ENCODE assay signal across 13 cellular contexts in genomic region chr6:129667621-129668020, GRCh38. TPM values are rescaled to one million over a fixed set of nuclear protein-coding genes. Genes with fewer than 3 reads are reported as not detected.
DNase-seq lines count a peak whose midpoint lies in the region; ATAC-seq and TF ChIP-seq lines count a peak whose summit lies in the region.
"Had no signal": no experiment of that assay in that cellular context is flagged by ENCODE, and none has a peak within 500 bp of the region (broad histone marks: within the 10 kb centered on the region; RNA-seq: fewer than 3 reads in every experiment).

No MANE protein-coding gene starts in this region.

- DNase-seq in left ventricle myocardium inferior: no peak
- no peak for DNase-seq in cardiac septum (ENCODE audit: low spot score)
- DNase-seq in adrenal gland: peak; percentile 76 to 92 (median 87)
- DNase-seq in iris pigment epithelial cell (ENCODE audit: low read depth): peak; percentile 86
- no peak for DNase-seq in T-helper 17 cell
- no peak for DNase-seq in hepatocyte (ENCODE audit: low spot score)
- DNase-seq: activated CD4-positive, alpha-beta T cell treated with anti-CD3 and anti-CD28 coated beads for 48 hours; DMS53; nucleus accumbens; trophoblast cell had no signal

- H3K27ac Mint-ChIP-seq in T-helper 17 cell: no peak overlapping the region
- H3K27ac Mint-ChIP-seq: memory B cell had no signal

- no peak overlapping the region for H3K4me3 Mint-ChIP-seq in T-helper 17 cell
- H3K4me3 Mint-ChIP-seq: memory B cell had no signal

- no peak for TF ChIP-seq POLR2A in adrenal gland (IDR thresholded peaks at IDR 0.05)

- H3K4me1 ChIP-seq in left ventricle myocardium inferior (peaks cover 55% of the 10 kb centered on the region), adrenal gland (replicated peaks in 1 of 2) (peaks cover 18 to 58% of the 10 kb centered on the region in 2 donors), hepatocyte (ENCODE audit: insufficient read depth) (peaks cover 17% of the 10 kb centered on the region)

- H3K27me3 ChIP-seq in left ventricle myocardium inferior (ENCODE audit: low read depth) (no peaks in the 10 kb centered on the region), adrenal gland (no peaks in the 10 kb centered on the region), hepatocyte (no peaks in the 10 kb centered on the region)

- H3K4me1 Mint-ChIP-seq in T-helper 17 cell: peaks cover 20% of the 10 kb centered on the region

- intact Hi-C loops in left ventricle myocardium inferior (cut with micrococcal nuclease) (no loop called here), cardiac septum (cut with DNase I) (no loop called here), adrenal gland (cut with DNase I) (no loop called here)

- peaks cover 5% of the 10 kb centered on the region for H3K27me3 Mint-ChIP-seq in T-helper 17 cell
- H3K27me3 Mint-ChIP-seq: memory B cell had no signal

- no peaks in the 10 kb centered on the region for H3K9me3 ChIP-seq in left ventricle myocardium inferior (replicated peaks)
- H3K9me3 ChIP-seq in adrenal gland (replicated peaks in 1 of 3): no peaks in the 10 kb centered on the region
- no peaks in the 10 kb centered on the region for H3K9me3 ChIP-seq in T-helper 17 cell (ENCODE audit: control insufficient read depth, low read length, poor library complexity, severe bottlenecking)
- no peaks in the 10 kb centered on the region for H3K9me3 ChIP-seq in hepatocyte (ENCODE audit: low read depth)

- H4K20me1 ChIP-seq in hepatocyte (ENCODE audit: insufficient read depth, poor library complexity, severe bottlenecking): no peaks in the 10 kb centered on the region

- peaks cover 75% of the 10 kb centered on the region for H3K79me2 ChIP-seq in hepatocyte

- no peak overlapping the region for H2AFZ ChIP-seq in hepatocyte

- no peak for ATAC-seq in T-helper 17 cell
- ATAC-seq in GM21447 (IDR thresholded peaks at IDR 0.05; ENCODE audit: unreplicated experiment): no peak
- ATAC-seq in GM21526 (IDR thresholded peaks at IDR 0.05; ENCODE audit: low FRiP score, unreplicated experiment): no peak

- no peak overlapping the region for H3K4me2 ChIP-seq in hepatocyte

- no peaks in the 10 kb centered on the region for H3K9me2 ChIP-seq in hepatocyte (replicated peaks; ENCODE audit: insufficient read depth)

- no peak for TF ChIP-seq CTCF in left ventricle myocardium inferior (IDR thresholded peaks at IDR 0.05; ENCODE audit: borderline replicate concordance)
- TF ChIP-seq CTCF in adrenal gland (IDR thresholded peaks at IDR 0.05): no peak
- TF ChIP-seq CTCF in hepatocyte (IDR thresholded peaks at IDR 0.05; ENCODE audit: poor library complexity): no peak

- no peak overlapping the region for H3K4me3 ChIP-seq in left ventricle myocardium inferior
- H3K4me3 ChIP-seq in adrenal gland: no peak overlapping the region
- no peak overlapping the region for H3K4me3 ChIP-seq in hepatocyte

- H3K36me3 ChIP-seq in left ventricle myocardium inferior (no peaks in the 10 kb centered on the region), adrenal gland (replicated peaks in 1 of 2) (no peaks in the 10 kb centered on the region), hepatocyte (replicated peaks; ENCODE audit: insufficient read depth, low read depth) (no peaks in the 10 kb centered on the region)

- H3K36me3 Mint-ChIP-seq in T-helper 17 cell (ENCODE audit: low read depth): peaks cover 5% of the 10 kb centered on the region
- H3K36me3 Mint-ChIP-seq: memory B cell had no signal

- H3K27ac ChIP-seq in left ventricle myocardium inferior (replicated peaks) (peak overlapping the region; percentile 43), adrenal gland (peak overlapping the region in 3 of 5 donors; percentile 30 to 68 (median 39)), hepatocyte (no peak overlapping the region)

RNA-seq across cellular contexts. Expression of gene ARHGAP18, which starts 42.4 kb away (rescaled TPM):
- total RNA-seq in left ventricle myocardium inferior (5.6 TPM), cardiac septum (3.5 TPM), adrenal gland (10 to 100 TPM; 50.6 to 90.6 (median 79.8) TPM), T-helper 17 cell (10 to 100 TPM in 1 of 2 donors, 1 to 10 TPM in 1; 3.7 to 26.7 TPM), hepatocyte (34.8 and 35.6 TPM in 2 replicates)
- polyA plus RNA-seq in adrenal gland (10 to 100 TPM; 22.0 to 78.3 (median 27.1) TPM), hepatocyte (11.2 and 14.7 TPM in 2 replicates)

Comparison
In these comparisons a context has a peak if more than half of its experiments do, and no peak if none do; other contexts are left out.
1. DNase-seq: peak in adrenal gland (7 of 7) and iris pigment epithelial cell (single experiment); none in left ventricle myocardium inferior (single experiment), cardiac septum (single experiment), T-helper 17 cell (0 of 3) and hepatocyte (single experiment).